8 cellular contexts compared by ENCODE assay signal in the genomic region with DNA sequence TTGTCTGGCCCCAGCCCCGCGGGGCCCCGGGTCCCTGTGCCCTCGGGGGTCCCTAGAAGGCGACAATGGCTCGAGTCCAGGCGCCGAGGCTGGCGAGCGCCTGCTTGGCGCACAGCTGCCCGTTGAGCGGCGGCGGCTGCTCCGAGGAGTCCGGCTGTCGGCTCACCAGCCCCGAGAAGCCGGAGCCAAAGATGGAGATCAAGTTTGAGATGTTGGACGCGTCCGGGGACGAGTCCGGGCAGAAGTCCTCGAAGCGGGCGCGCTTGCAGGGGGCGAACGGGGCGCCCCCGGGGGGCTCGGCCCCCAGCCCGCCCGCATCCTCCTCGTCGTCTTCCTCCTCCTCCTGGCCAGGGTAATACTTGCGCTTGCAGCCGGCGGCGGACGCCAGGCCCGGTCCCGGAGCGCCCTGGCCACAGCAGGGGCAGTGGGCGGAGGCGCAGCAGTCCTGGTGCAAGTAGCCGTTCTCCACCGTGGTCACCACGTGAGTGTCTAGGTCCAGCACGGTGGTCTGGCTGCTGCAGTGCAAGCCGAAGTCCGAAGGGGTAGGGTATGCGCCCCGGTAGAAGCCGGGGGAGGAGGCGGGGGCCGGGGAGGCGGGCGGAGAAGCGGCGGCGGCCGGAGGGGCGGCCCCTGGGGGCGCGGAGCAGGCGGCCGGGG. TPM values are rescaled to one million over a fixed set of nuclear protein-coding genes. Genes with fewer than 3 reads are reported as not detected.
DNase-seq lines count a peak whose midpoint lies in the region; ATAC-seq lines count a peak whose summit lies in the region.

No MANE protein-coding gene starts in this region.

- ATAC-seq in GM21576 (IDR thresholded peaks at IDR 0.05; ENCODE audit: unreplicated experiment): no peak
- ATAC-seq in HG02588 (IDR thresholded peaks at IDR 0.05; ENCODE audit: unreplicated experiment): no peak

- no peaks in the 10 kb centered on the region for H3K36me3 ChIP-seq in urinary bladder (ENCODE audit: insufficient read depth)

- H3K9me3 ChIP-seq in mononuclear cell (ENCODE audit: low read depth, low read length): no peaks in the 10 kb centered on the region

- in situ Hi-C loops in SK-MEL-5 (cut with HindIII; ENCODE audit: low pct_unique_long_range_greater_than_20kb, low sequenced_read_pairs): no loop called here

- peak overlapping the region; percentile 94 for H3K27ac ChIP-seq in urinary bladder (ENCODE audit: low read depth)

- DNase-seq in 8988T (peak; percentile 68), SK-MEL-5 (ENCODE audit: low read depth, low spot score) (peak; percentile 27), ecto neural progenitor cell (ENCODE audit: low spot score) (peak; percentile 75)

- peak overlapping the region; percentile 63; the same call in 1 of the 2 replicates for H3K4me3 ChIP-seq in GM08714 (ENCODE audit: low read length)
- H3K4me3 ChIP-seq in mononuclear cell (ENCODE audit: low read length): peak overlapping the region; percentile 61
- peak overlapping the region; percentile 96 for H3K4me3 ChIP-seq in urinary bladder (ENCODE audit: low read depth, low read length)

- H3K27me3 ChIP-seq in mononuclear cell (ENCODE audit: insufficient read depth, low read length): peaks cover 6% of the 10 kb centered on the region

- peaks cover 40% of the 10 kb centered on the region for H3K4me1 ChIP-seq in mononuclear cell (ENCODE audit: insufficient read depth, low read length)
- H3K4me1 ChIP-seq in urinary bladder (ENCODE audit: insufficient read depth): no peaks in the 10 kb centered on the region

- under 1% methylated on average over 70 of the region's 70 CpGs for WGBS in urinary bladder

RNA-seq across cellular contexts. Expression of a gene that starts 1.1 kb away (rescaled TPM):
- 53.9 and 57.1 TPM in 2 replicates for total RNA-seq in SK-MEL-5 (2014; rRNA removed; shearing (Covaris generic))
- polyA plus RNA-seq in SK-MEL-5 (2015; cell fraction: cytosol; rRNA removed): 70.4 and 75.0 TPM in 2 replicates
- 17.7 and 39.4 TPM in 2 replicates for polyA plus RNA-seq in SK-MEL-5 (2015; cell fraction: nucleus; rRNA removed)
- 13.2 TPM for total RNA-seq in mononuclear cell
- total RNA-seq in urinary bladder: 15.2 TPM
- polyA plus RNA-seq in urinary bladder: 13.3 TPM
